24 cellular contexts compared by ENCODE assay signal in genomic region chr11:64934765-64935633, GRCh38. TPM values are rescaled to one million over a fixed set of nuclear protein-coding genes. Genes with fewer than 3 reads are reported as not detected.
DNase-seq lines count a peak whose midpoint lies in the region; ATAC-seq, FAIRE-seq and TF ChIP-seq lines count a peak whose summit lies in the region.
"Had no signal": no experiment of that assay in that cellular context is flagged by ENCODE, and none has a peak within 500 bp of the region (broad histone marks: within the 10 kb centered on the region; RNA-seq: fewer than 3 reads in every experiment).

No MANE protein-coding gene starts in this region.

- no peak overlapping the region for H3K4me2 ChIP-seq in HCT116 (ENCODE audit: low read length)
- no peak overlapping the region for H3K4me2 ChIP-seq in mammary epithelial cell (ENCODE audit: insufficient read depth, low read depth, low read length)

- 36 to 39% methylated on average over 29 of the region's 29 CpGs for WGBS in pancreas, 2 donors
- 85% methylated on average over 22 of the region's 29 CpGs for WGBS in mammary epithelial cell (ENCODE audit: low coverage, missing lambda C conversion rate)

- CTCF ChIA-PET in HCT116 (lab: Charles Lee), result no interaction called here
- CTCF ChIA-PET in mammary epithelial cell (lab: Charles Lee; ENCODE audit: low non-redundant PET), result no interaction called here

- peaks cover 8 to 15% of the 10 kb centered on the region in 2 experiments; a peak in 3 of 4 replicates for H3K4me1 ChIP-seq in HCT116 (ENCODE audit: control insufficient read depth in 1 of 2, insufficient read depth in 2 of 2, low read length in 2 of 2)
- peaks cover 0 to 17% (median 4%) of the 10 kb centered on the region in 3 donors for H3K4me1 ChIP-seq in pancreas
- no peaks in the 10 kb centered on the region for H3K4me1 ChIP-seq in mammary epithelial cell (ENCODE audit: insufficient read depth, low read length)
- H3K4me1 ChIP-seq: adrenal gland had no signal

- TF ChIP-seq RAD21 in HCT116 (IDR thresholded peaks at IDR 0.05; ENCODE audit: low read depth), result no peak

- in situ Hi-C loops in mammary epithelial cell (cut with MboI; ENCODE audit: low sequenced_read_pairs in 2 of 2), result loop anchor here in 1 of 2 donors (10.0 kb wide), 1 partner anchor 70 kb away; no protein-coding TSS in a partner anchor

- no peaks in the 10 kb centered on the region for H3K27me3 ChIP-seq in HCT116 (ENCODE audit: insufficient read depth, low read length)
- H3K27me3 ChIP-seq in pancreas, result no peaks in the 10 kb centered on the region
- H3K27me3 ChIP-seq in mammary epithelial cell (ENCODE audit: insufficient read depth, low read length), result no peaks in the 10 kb centered on the region
- H3K27me3 ChIP-seq: adrenal gland, sigmoid colon had no signal

- H3K9me3 ChIP-seq in HCT116 (ENCODE audit: control insufficient read depth in 1 of 2, insufficient read depth in 1 of 2, low read depth in 1 of 2, low read length in 2 of 2) (no peaks in the 10 kb centered on the region), SK-N-MC (ENCODE audit: low read depth, low read length) (no peaks in the 10 kb centered on the region), pancreas (no peaks in the 10 kb centered on the region), mammary epithelial cell (replicated peaks; ENCODE audit: insufficient read depth, low read length) (no peaks in the 10 kb centered on the region)
- H3K9me3 ChIP-seq: adrenal gland, sigmoid colon had no signal

- peaks cover 46% of the 10 kb centered on the region for H3K4me1 Mint-ChIP-seq in glutamatergic neuron (ENCODE audit: low read depth, unreplicated experiment)
- H3K4me1 Mint-ChIP-seq: central memory CD8-positive, alpha-beta T cell; immature natural killer cell had no signal

- H4K20me1 ChIP-seq in HCT116 (ENCODE audit: insufficient read depth) (no peaks in the 10 kb centered on the region), mammary epithelial cell (ENCODE audit: insufficient read depth, low read length) (no peaks in the 10 kb centered on the region)

- H3K27me3 Mint-ChIP-seq in glutamatergic neuron (ENCODE audit: unreplicated experiment), result peaks cover 12% of the 10 kb centered on the region
- H3K27me3 Mint-ChIP-seq: activated CD4-positive, alpha-beta memory T cell treated with anti-CD3 and anti-CD28 coated beads for 36 hours; central memory CD8-positive, alpha-beta T cell had no signal

- H3K4me3 ChIP-seq in HCT116 (replicated peaks in 1 of 2; ENCODE audit: low read depth in 1 of 2, low read length in 2 of 2), result no peak overlapping the region
- peak overlapping the region; percentile 45; the same call in 1 of the 2 replicates for H3K4me3 ChIP-seq in SK-N-MC
- no peak overlapping the region for H3K4me3 ChIP-seq in pancreas
- no peak overlapping the region for H3K4me3 ChIP-seq in mammary epithelial cell (replicated peaks in 1 of 3; ENCODE audit: insufficient read depth in 1 of 3, low read depth in 2 of 3, low read length in 3 of 3)
- H3K4me3 ChIP-seq: adrenal gland, lung, sigmoid colon had no signal

- dilution Hi-C loops in mammary epithelial cell (cut with HindIII; ENCODE audit: low sequenced_read_pairs), result loop anchor here (5.0 to 10.0 kb wide), 5 partner anchors 37 to 160 kb away; partner anchors contain the start of genes MAJIN and SF1

- H3K27ac Mint-ChIP-seq in glutamatergic neuron (ENCODE audit: unreplicated experiment), result peak overlapping the region; percentile 93
- H3K27ac Mint-ChIP-seq: activated CD4-positive, alpha-beta memory T cell treated with anti-CD3 and anti-CD28 coated beads for 36 hours had no signal

- BruUV-seq in HCT116 (replicated peaks; lab: Mats Ljungman, UMichigan) (no TSS peak), mammary epithelial cell (replicated peaks; lab: Mats Ljungman, UMichigan) (no TSS peak)

- H3K36me3 Mint-ChIP-seq in glutamatergic neuron (ENCODE audit: unreplicated experiment), result peaks cover 15% of the 10 kb centered on the region

- no peak for DNase-seq in HCT116 (ENCODE audit: low read depth, low spot score)
- no peak for DNase-seq in SK-N-MC (ENCODE audit: low read depth, low spot score)
- DNase-seq in glutamatergic neuron, result peak; percentile 59
- peak in 5 of 6 donors; percentile 57 to 87 (median 80) for DNase-seq in pancreas
- DNase-seq in mammary epithelial cell, result no peak
- DNase-seq in NCI-H748 (lab: John Stamatoyannopoulos, UW; ENCODE audit: unreplicated experiment), result no peak
- DNase-seq in activated effector memory CD4-positive, alpha-beta T cell treated with Interleukin-2 at 50 U/mL for 16 hours, result no peak
- DNase-seq: activated CD4-positive, alpha-beta memory T cell treated with anti-CD3 and anti-CD28 coated beads for 36 hours; activated T-cell treated with anti-CD3 and anti-CD28 coated beads, Interleukin-2, amount 50 U/mL, for 48 hours; adrenal gland; AML-193; foreskin melanocyte; immature natural killer cell; MM.1S; NCI-H2029 treated with DMSO at 0.1 percent for 48 hours; NCI-H748 treated with DMSO at 0.1 percent for 48 hours; sigmoid colon; stimulated activated CD4-positive, alpha-beta T cell treated with anti-CD3 and anti-CD28 coated beads, Interleukin-2, amount 100 ng/mL, for 24 hours; SW 1271 had no signal

- H3K9me2 ChIP-seq in HCT116 (ENCODE audit: insufficient read depth), result no peaks in the 10 kb centered on the region

- peaks cover 13% of the 10 kb centered on the region for H3K9me3 Mint-ChIP-seq in glutamatergic neuron (ENCODE audit: unreplicated experiment)
- H3K9me3 Mint-ChIP-seq: activated CD4-positive, alpha-beta memory T cell treated with anti-CD3 and anti-CD28 coated beads for 36 hours; central memory CD8-positive, alpha-beta T cell; immature natural killer cell; neural crest cell had no signal

- ATAC-seq in HCT116, result peak; percentile 26; the same call in 1 of the 2 replicates
- ATAC-seq in pancreas, result peak; percentile 86 to 92 (median 90)
- no peak for ATAC-seq in GM18868 (IDR thresholded peaks at IDR 0.05; ENCODE audit: unreplicated experiment)

- H3K27ac ChIP-seq in HCT116 (ENCODE audit: low read depth, low read length), result no peak overlapping the region
- H3K27ac ChIP-seq in SK-N-MC, result no peak overlapping the region
- H3K27ac ChIP-seq in pancreas, result peak overlapping the region; percentile 10 to 39 (median 30)
- no peak overlapping the region for H3K27ac ChIP-seq in mammary epithelial cell (ENCODE audit: insufficient read depth, low read depth, low read length)
- H3K27ac ChIP-seq: adrenal gland, sigmoid colon had no signal

- intact Hi-C loops in HCT116 (cut with micrococcal nuclease), result no loop called here
- intact Hi-C loops in pancreas (cut with DNase I), result no loop called here
- intact Hi-C loops in mammary epithelial cell (cut with micrococcal nuclease), result no loop called here

- H3K4me3 Mint-ChIP-seq in glutamatergic neuron (ENCODE audit: unreplicated experiment), result peak overlapping the region; percentile 65
- H3K4me3 Mint-ChIP-seq: activated CD4-positive, alpha-beta memory T cell treated with anti-CD3 and anti-CD28 coated beads for 36 hours; central memory CD8-positive, alpha-beta T cell; immature natural killer cell; neural crest cell had no signal

- H3K9ac ChIP-seq in HCT116 (ENCODE audit: low read length) (no peak overlapping the region), SK-N-MC (ENCODE audit: insufficient read length) (no peak overlapping the region), mammary epithelial cell (ENCODE audit: insufficient read depth, low read length) (no peak overlapping the region)

- no peak for FAIRE-seq in pancreas (lab: Jason Lieb, UNC)

- H3K79me2 ChIP-seq in HCT116 (ENCODE audit: insufficient read depth, low read length), result no peaks in the 10 kb centered on the region
- H3K79me2 ChIP-seq in mammary epithelial cell (ENCODE audit: insufficient read depth, low read length), result no peaks in the 10 kb centered on the region

- H2AFZ ChIP-seq in HCT116 (ENCODE audit: low read depth, low read length, poor library complexity, severe bottlenecking) (no peak overlapping the region), mammary epithelial cell (ENCODE audit: low read depth, low read length) (no peak overlapping the region)

- H3K36me3 ChIP-seq in HCT116 (ENCODE audit: control insufficient read depth in 1 of 2, insufficient read depth in 2 of 2, low read length in 2 of 2) (peaks cover 0 to 3% of the 10 kb centered on the region in 2 experiments; a peak in 1 of 4 replicates), SK-N-MC (ENCODE audit: insufficient read depth, low read length) (no peaks in the 10 kb centered on the region), pancreas (peaks cover 2 to 16% (median 2%) of the 10 kb centered on the region in 3 donors), mammary epithelial cell (ENCODE audit: insufficient read depth, low read length) (no peaks in the 10 kb centered on the region)

- no peak for TF ChIP-seq CTCF in HCT116 (IDR thresholded peaks at IDR 0.05 in 2 of 3, conservative IDR thresholded peaks at IDR 0.05 in 1 of 3; ENCODE audit: borderline replicate concordance in 1 of 3, insufficient read depth in 1 of 3, low read depth in 2 of 3, low read length in 2 of 3)
- TF ChIP-seq CTCF in glutamatergic neuron (IDR thresholded peaks at IDR 0.05; ENCODE audit: partially characterized antibody, unreplicated experiment), result no peak
- TF ChIP-seq CTCF in pancreas (IDR thresholded peaks at IDR 0.05), result no peak
- TF ChIP-seq CTCF in mammary epithelial cell (conservative IDR thresholded peaks at IDR 0.05 in 1 of 2, IDR thresholded peaks at IDR 0.05 in 1 of 2; ENCODE audit: extremely low read depth in 1 of 2, insufficient read depth in 1 of 2, low read depth in 1 of 2, low read length in 2 of 2), result no peak

- RAD21 ChIA-PET in HCT116 (lab: Charles Lee; ENCODE audit: low non-redundant PET in 1 of 2, low total read pairs in 2 of 2, uncharacterized antibody in 2 of 2, unreplicated experiment in 2 of 2), result no interaction called here

- no peak for TF ChIP-seq POLR2A in HCT116 (IDR thresholded peaks at IDR 0.05; ENCODE audit: borderline replicate concordance, extremely low read depth, insufficient read depth, insufficient read length)

- POLR2A ChIA-PET in HCT116 (lab: Charles Lee), result interaction anchor here (1.8 kb wide), 1 partner anchor 11 kb away, joined by 4 read pairs; the partner anchor contains the start of gene PPP2R5B

RNA-seq across cellular contexts. Expression of gene GPHA2, which starts 0.7 kb away (rescaled TPM):
- total RNA-seq in HCT116 (2021; ENCODE audit: unreplicated experiment) (not detected), glutamatergic neuron (ENCODE audit: unreplicated experiment) (not detected), pancreas (10 to 100 TPM in 5 of 6 donors, 1 to 10 TPM in 1; 9.5 to 16.3 (median 14.2) TPM), mammary epithelial cell (not detected)
- polyA plus RNA-seq in HCT116 (2012), result 0.23 TPM in 1 of 2 replicates, not detected in the other
- polyA plus RNA-seq in pancreas (1 to 10 TPM; 4.2 to 5.1 TPM), mammary epithelial cell (not detected)
- polyA minus RNA-seq in mammary epithelial cell, result not detected
- total RNA-seq: adrenal gland, lung, neural crest cell, temporal lobe had no signal
- polyA plus RNA-seq: immature natural killer cell had no signal

RNA-seq across cellular contexts. Expression of gene PPP2R5B, which starts 10.5 kb away (rescaled TPM):
- total RNA-seq in HCT116 (2021; ENCODE audit: unreplicated experiment) (10.9 TPM), glutamatergic neuron (ENCODE audit: unreplicated experiment) (148 TPM), pancreas (10 to 100 TPM in 4 of 6 donors, 1 to 10 TPM in 2; 6.3 to 14.1 (median 10.7) TPM), mammary epithelial cell (10 to 100 TPM; 13.8 to 32.7 TPM)
- polyA plus RNA-seq in HCT116 (2012), result 14.2 and 15.1 TPM in 2 replicates
- polyA plus RNA-seq in pancreas (10 to 100 TPM; 21.8 to 24.2 TPM), mammary epithelial cell (11.4 TPM)
- 14.2 TPM for polyA minus RNA-seq in mammary epithelial cell

RNA-seq across cellular contexts. Expression of gene ATG2A, which starts 18.0 kb away (rescaled TPM):
- total RNA-seq in HCT116 (2021; ENCODE audit: unreplicated experiment), result 24.7 TPM
- 16.7 and 18.3 TPM in 2 replicates for polyA plus RNA-seq in HCT116 (2012)
- total RNA-seq in glutamatergic neuron (ENCODE audit: unreplicated experiment), result 25.9 TPM
- total RNA-seq in pancreas, result 10 to 100 TPM; 13.3 to 18.4 (median 15.5) TPM
- polyA plus RNA-seq in pancreas, result 10 to 100 TPM; 33.1 to 34.1 TPM
- total RNA-seq in mammary epithelial cell, result 10 to 100 TPM; 20.7 to 21.0 TPM
- 7.0 TPM for polyA plus RNA-seq in mammary epithelial cell
- polyA minus RNA-seq in mammary epithelial cell, result 9.8 TPM

RNA-seq across cellular contexts. Expression of gene MAJIN, which starts 36.9 kb away (rescaled TPM):
- total RNA-seq in HCT116 (2021; ENCODE audit: unreplicated experiment) (not detected), glutamatergic neuron (ENCODE audit: unreplicated experiment) (not detected), pancreas (under 1 TPM in 3 of 6 donors, not detected in 3; 0.14 to 0.47 (median 0.26) TPM), mammary epithelial cell (not detected)
- not detected in 2 replicates for polyA plus RNA-seq in HCT116 (2012)
- polyA plus RNA-seq in pancreas (under 1 TPM; 0.19 to 0.27 TPM), mammary epithelial cell (not detected)
- not detected for polyA minus RNA-seq in mammary epithelial cell
- total RNA-seq: adrenal gland, neural crest cell, sigmoid colon, temporal lobe had no signal
- polyA plus RNA-seq: immature natural killer cell had no signal

RNA-seq across cellular contexts. Expression of gene EHD1, which starts 56.6 kb away (rescaled TPM):
- total RNA-seq in HCT116 (2021; ENCODE audit: unreplicated experiment) (48.1 TPM), glutamatergic neuron (ENCODE audit: unreplicated experiment) (114 TPM), pancreas (10 to 100 TPM; 13.8 to 22.1 (median 17.9) TPM), mammary epithelial cell (100 to 1,000 TPM in 1 of 2 donors, 10 to 100 TPM in 1; 71.2 to 172 TPM)
- 43.5 and 70.0 TPM in 2 replicates for polyA plus RNA-seq in HCT116 (2012)
- polyA plus RNA-seq in pancreas (10 to 100 TPM; 10.1 to 10.6 TPM), mammary epithelial cell (219 TPM)
- polyA minus RNA-seq in mammary epithelial cell, result 255 TPM

Comparison
In these comparisons a context has a peak if more than half of its experiments do, and no peak if none do; other contexts are left out.
1. DNase-seq: peak in glutamatergic neuron (single experiment) and pancreas (5 of 6); none in HCT116 (single experiment), SK-N-MC (single experiment), mammary epithelial cell (single experiment), NCI-H748 (single experiment) and activated effector memory CD4-positive, alpha-beta T cell treated with Interleukin-2 at 50 U/mL for 16 hours (single experiment).
2. H3K27ac ChIP-seq: peak in pancreas (4 of 4); none in HCT116 (single experiment), SK-N-MC (single experiment) and mammary epithelial cell (single experiment).